ENCODE assay signal across 10 cellular contexts in genomic region chr3:151890721-151891141, GRCh38. TPM values are rescaled to one million over a fixed set of nuclear protein-coding genes. Genes with fewer than 3 reads are reported as not detected.
DNase-seq lines count a peak whose midpoint lies in the region; ATAC-seq, FAIRE-seq and TF ChIP-seq lines count a peak whose summit lies in the region.
"Had no signal": no experiment of that assay in that cellular context is flagged by ENCODE, and none has a peak within 500 bp of the region (broad histone marks: within the 10 kb centered on the region; RNA-seq: fewer than 3 reads in every experiment).

No MANE protein-coding gene starts in this region.

- no peak overlapping the region for H3K4me3 Mint-ChIP-seq in T-helper 17 cell
- H3K4me3 Mint-ChIP-seq: WTC11 had no signal

- CTCF ChIA-PET in HepG2 (lab: Yijun Ruan, JAX; ENCODE audit: low intra/inter-chr PET ratio, low total read pairs): no interaction called here

- 1% methylated on average over 4 of the region's 4 CpGs for WGBS in HepG2 (ENCODE audit: low lambda C conversion rate)

- no peak overlapping the region for H2AFZ ChIP-seq in HepG2 (ENCODE audit: low read length)

- no peak overlapping the region for H3K4me3 ChIP-seq in HepG2 (replicated peaks in 1 of 3; ENCODE audit: insufficient read depth in 1 of 3, low read depth in 2 of 3, low read length in 3 of 3)

- H3K9me3 ChIP-seq in HepG2 (ENCODE audit: low read length) (no peaks in the 10 kb centered on the region), T-helper 17 cell (ENCODE audit: control insufficient read depth, low read length, poor library complexity, severe bottlenecking) (peaks cover 2% of the 10 kb centered on the region)

- no peak overlapping the region for H3K9ac ChIP-seq in HepG2 (ENCODE audit: insufficient read depth, low read depth, low read length)

- no peak for TF ChIP-seq POLR2A in HepG2 (IDR thresholded peaks at IDR 0.05; ENCODE audit: insufficient read depth in 1 of 2, low read depth in 2 of 2, low read length in 2 of 2)

- DNase-seq in NCI-H226 (peak; percentile 62), HepG2 (ENCODE audit: low spot score) (no peak), T-helper 17 cell (no peak), HCEC 1CT (no peak), GM13977 (ENCODE audit: low spot score) (no peak), DMS114 treated with DMSO at 0.1 percent for 48 hours (lab: John Stamatoyannopoulos, UW; ENCODE audit: unreplicated experiment) (no peak)

- H3K36me3 ChIP-seq in HepG2 (replicated peaks in 1 of 2; ENCODE audit: control insufficient read depth in 1 of 2, insufficient read depth in 2 of 2, low read length in 2 of 2): no peaks in the 10 kb centered on the region

- H3K27ac ChIP-seq in HepG2 (ENCODE audit: extremely low read length, insufficient read depth, low read length): no peak overlapping the region

- H3K4me2 ChIP-seq in HepG2 (ENCODE audit: low read depth, low read length): no peak overlapping the region

- H3K36me3 Mint-ChIP-seq in T-helper 17 cell (ENCODE audit: low read depth): no peaks in the 10 kb centered on the region
- H3K36me3 Mint-ChIP-seq: WTC11 had no signal

- H3K27me3 Mint-ChIP-seq in T-helper 17 cell: peaks cover 2% of the 10 kb centered on the region

- H3K79me2 ChIP-seq in HepG2 (ENCODE audit: insufficient read depth, low read length): no peaks in the 10 kb centered on the region

- H4K20me1 ChIP-seq in HepG2 (ENCODE audit: insufficient read depth, low read length): no peaks in the 10 kb centered on the region

- FAIRE-seq in HepG2 (lab: Jason Lieb, UNC): no peak
- FAIRE-seq: endothelial cell of umbilical vein had no signal

- H3K4me1 Mint-ChIP-seq in T-helper 17 cell: peaks cover 9% of the 10 kb centered on the region

- TF ChIP-seq EP300 in HepG2 (IDR thresholded peaks at IDR 0.05; ENCODE audit: low read depth in 2 of 2, low read length in 2 of 2) (no peak), HepG2 (CRISPR knock-in tag; IDR thresholded peaks at IDR 0.05; ENCODE audit: borderline replicate concordance) (no peak)

- intact Hi-C loops in HepG2 (cut with micrococcal nuclease; ENCODE audit: unreplicated experiment): no loop called here

- no peaks in the 10 kb centered on the region for H3K27me3 ChIP-seq in HepG2 (ENCODE audit: control insufficient read depth in 1 of 2, insufficient read depth in 2 of 2, low read length in 2 of 2)

- TF ChIP-seq CTCF in HepG2 (CRISPR knock-in tag; IDR thresholded peaks at IDR 0.05) (no peak), GM13977 (IDR thresholded peaks at IDR 0.05; ENCODE audit: extremely low read depth, insufficient read depth, missing control alignments) (no peak)

- in situ Hi-C loops in HepG2 (cut with HindIII; ENCODE audit: extremely low pct_ligation_motif_present, low pct_unique_long_range_greater_than_20kb): no loop called here
- in situ Hi-C loops in GM13977 (cut with MboI; ENCODE audit: low pct_unique_long_range_greater_than_20kb, low sequenced_read_pairs, unreplicated experiment): no loop called here

- POLR2A ChIA-PET in HepG2 (lab: Yijun Ruan, JAX): no interaction called here

- no TSS peak for BruUV-seq in HepG2 (replicated peaks; lab: Mats Ljungman, UMichigan)

- H3K4me1 ChIP-seq in HepG2 (ENCODE audit: insufficient read depth, low read length): no peaks in the 10 kb centered on the region

- TF ChIP-seq RAD21 in HepG2 (CRISPR knock-in tag; IDR thresholded peaks at IDR 0.05): no peak

- H3K27ac Mint-ChIP-seq in T-helper 17 cell: no peak overlapping the region
- H3K27ac Mint-ChIP-seq: WTC11 had no signal

- ATAC-seq in GM18909 (IDR thresholded peaks at IDR 0.05; ENCODE audit: poor library complexity, unreplicated experiment) (peak; percentile 81), HG03066 (IDR thresholded peaks at IDR 0.05; ENCODE audit: low read depth, unreplicated experiment) (peak; percentile 83), HepG2 (no peak), T-helper 17 cell (no peak)
- ATAC-seq: WTC11 had no signal

TF ChIP-seq in HepG2, 621 proteins besides CTCF, POLR2A, EP300 and RAD21 (continues in another document):
- no peak for TF ChIP-seq BORCS8-MEF2B (CRISPR knock-in tag; IDR thresholded peaks at IDR 0.05)
- TF ChIP-seq CBFB (CRISPR knock-in tag; IDR thresholded peaks at IDR 0.05): 0 out of 2 replicates have a peak, but pooled peaks have one; percentile 25
- no peak for TF ChIP-seq ZBTB37 (CRISPR knock-in tag; IDR thresholded peaks at IDR 0.05)
- no peak for TF ChIP-seq RBM39 (IDR thresholded peaks at IDR 0.05; ENCODE audit: low read depth, low read length, poor library complexity, severe bottlenecking)
- TF ChIP-seq SIX1 (CRISPR knock-in tag; IDR thresholded peaks at IDR 0.05; ENCODE audit: borderline replicate concordance): peak; percentile 59; the same call in 1 of the 2 replicates
- TF ChIP-seq LBX2 (CRISPR knock-in tag; IDR thresholded peaks at IDR 0.05; ENCODE audit: borderline replicate concordance): no peak
- no peak for TF ChIP-seq ARNTL (CRISPR knock-in tag; IDR thresholded peaks at IDR 0.05)
- peak; percentile 80; the same call in 1 of the 2 replicates for TF ChIP-seq TBX3 (IDR thresholded peaks at IDR 0.05; ENCODE audit: borderline replicate concordance)
- no peak for TF ChIP-seq ZNF570 (CRISPR knock-in tag; IDR thresholded peaks at IDR 0.05; ENCODE audit: borderline replicate concordance)

RNA-seq across cellular contexts. Expression of gene SUCNR1, which starts 17.3 kb away (rescaled TPM):
- not detected in 2 replicates for total RNA-seq in HepG2 (2016; rRNA removed; fragmentation: Illumina TruSeq; extraction: Trizol)
- not detected in 2 replicates for total RNA-seq in HepG2 (2016; cell fraction: cytosol; rRNA removed; fragmentation: Illumina TruSeq; extraction: Trizol; ENCODE audit: low read depth)
- not detected in 2 replicates for total RNA-seq in HepG2 (2016; cell fraction: insoluble cytoplasmic fraction; rRNA removed; fragmentation: Illumina TruSeq; extraction: Trizol)
- not detected in 2 replicates for total RNA-seq in HepG2 (2016; cell fraction: membrane; rRNA removed; fragmentation: Illumina TruSeq; extraction: Trizol)
- total RNA-seq in HepG2 (2016; cell fraction: nucleus; rRNA removed; fragmentation: Illumina TruSeq; extraction: Trizol): not detected in 2 replicates
- 0.03 TPM in 1 of 2 replicates, not detected in the other for polyA plus RNA-seq in HepG2 (2011; rRNA removed)
- polyA plus RNA-seq in HepG2 (2011; cell fraction: cytosol; rRNA removed): not detected in 2 replicates
- polyA plus RNA-seq in HepG2 (2011; cell fraction: nucleus; rRNA removed): not detected in 2 replicates
- 0.04 TPM in 1 of 2 replicates, not detected in the other for polyA plus RNA-seq in HepG2 (2012)
- polyA plus RNA-seq in HepG2 (2016; cell fraction: cytosol; fragmentation: Illumina TruSeq; extraction: Trizol; ENCODE audit: low read depth): not detected in 2 replicates
- polyA plus RNA-seq in HepG2 (2016; cell fraction: insoluble cytoplasmic fraction; fragmentation: Illumina TruSeq; extraction: Trizol; ENCODE audit: low read depth): not detected in 2 replicates
- polyA plus RNA-seq in HepG2 (2016; cell fraction: membrane; fragmentation: Illumina TruSeq; extraction: Trizol; ENCODE audit: low read depth): not detected in 2 replicates
- polyA plus RNA-seq in HepG2 (2016; cell fraction: nucleus; fragmentation: Illumina TruSeq; extraction: Trizol; ENCODE audit: insufficient read depth, low read depth): not detected in 2 replicates
- not detected in 2 replicates for polyA minus RNA-seq in HepG2 (2011; rRNA and poly(A)+ RNA removed; ENCODE audit: low replicate concordance)
- polyA minus RNA-seq in HepG2 (2011; cell fraction: cytosol; rRNA and poly(A)+ RNA removed): not detected in 2 replicates
- not detected in 2 replicates for polyA minus RNA-seq in HepG2 (2011; cell fraction: nucleus; rRNA and poly(A)+ RNA removed)
- total RNA-seq in T-helper 17 cell: 1 to 10 TPM in 1 of 2 donors, not detected in 1; 1.6 TPM
- total RNA-seq: endothelial cell of umbilical vein, WTC11 had no signal
- polyA plus RNA-seq: endothelial cell of umbilical vein had no signal

Comparison
In these comparisons a context has a peak if more than half of its experiments do, and no peak if none do; other contexts are left out.
1. ATAC-seq: peak in GM18909 (single experiment) and HG03066 (single experiment); none in HepG2 (single experiment) and T-helper 17 cell (single experiment).